Comparison of ENCODE assay signal across 11 cellular contexts in the genomic region with DNA sequence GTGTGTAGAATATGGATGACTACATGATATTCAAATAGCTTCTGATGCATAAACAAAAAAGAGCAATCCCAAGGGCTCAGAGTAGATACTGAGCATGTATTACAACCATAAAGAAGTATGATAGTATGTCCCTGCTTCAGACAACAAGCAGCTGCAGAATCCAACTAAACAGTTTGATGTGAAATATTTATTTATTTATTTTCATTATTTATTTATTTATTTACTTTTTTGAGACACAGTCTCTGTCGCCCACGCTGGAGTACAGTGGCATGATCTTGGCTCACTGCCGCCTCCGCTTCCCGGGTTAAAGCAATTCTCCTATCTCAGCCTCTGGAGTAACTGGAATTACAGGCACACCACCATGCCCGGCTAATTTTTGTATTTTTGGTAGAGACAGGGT.
"Had no signal": no experiment of that assay in that cellular context is flagged by ENCODE, and none has a peak within 500 bp of the region (broad histone marks: within the 10 kb centered on the region; RNA-seq: fewer than 3 reads in every experiment).

No MANE protein-coding gene starts in this region.

- DNase-seq: GM23248, GOT3, H7, H9, HCEC 1CT, HFFc6 had no signal

- H3K27ac ChIP-seq: GM23248 had no signal

- H2AFZ ChIP-seq: GM23248, GM23338 had no signal

- H3K9me3 ChIP-seq: HAP-1 had no signal

- H3K4me2 ChIP-seq: GM23338 had no signal

- FAIRE-seq: H1, H54 had no signal

- H3K36me3 ChIP-seq: HAP-1 had no signal

- H3K4me1 ChIP-seq: HAP-1 had no signal

- ATAC-seq: GM23338, HCT116 had no signal

- H3K4me3 ChIP-seq: GM23248, GM23338, HAP-1 had no signal
